ENCODE assay signal across 9 cellular contexts in genomic region chr5:14946813-14947640, GRCh38.
DNase-seq lines count a peak whose midpoint lies in the region; ATAC-seq and TF ChIP-seq lines count a peak whose summit lies in the region.
"Had no signal": no experiment of that assay in that cellular context is flagged by ENCODE, and none has a peak within 500 bp of the region (broad histone marks: within the 10 kb centered on the region; RNA-seq: fewer than 3 reads in every experiment).

No MANE protein-coding gene starts in this region.

- H3K4me1 Mint-ChIP-seq in Caco-2 (ENCODE audit: low read depth, unreplicated experiment): no peaks in the 10 kb centered on the region
- H3K4me1 Mint-ChIP-seq in nephron progenitor cell: no peaks in the 10 kb centered on the region

- H3K36me3 ChIP-seq in Caco-2 (ENCODE audit: control insufficient read depth, insufficient read depth, low read length): no peaks in the 10 kb centered on the region

- TF ChIP-seq CTCF in Caco-2 (IDR thresholded peaks at IDR 0.05; ENCODE audit: insufficient read depth in 1 of 2, low read depth in 1 of 2, low read length in 1 of 2, severe bottlenecking in 1 of 2, unreplicated experiment in 1 of 2) (peak; percentile 48 to 63), choroid plexus epithelial cell (conservative IDR thresholded peaks at IDR 0.05; ENCODE audit: low read depth, low read length) (peak; percentile 46), nephron progenitor cell (IDR thresholded peaks at IDR 0.05) (peak; percentile 32)

- H3K36me3 Mint-ChIP-seq in Caco-2 (ENCODE audit: insufficient read depth, unreplicated experiment) (no peaks in the 10 kb centered on the region), nephron progenitor cell (ENCODE audit: low read depth) (no peaks in the 10 kb centered on the region)

- H3K27me3 ChIP-seq in Caco-2 (replicated peaks; ENCODE audit: control insufficient read depth, insufficient read depth, low read length): no peaks in the 10 kb centered on the region

- H3K4me3 Mint-ChIP-seq in Caco-2 (ENCODE audit: unreplicated experiment) (no peak overlapping the region), nephron progenitor cell (no peak overlapping the region)
- H3K4me3 Mint-ChIP-seq: T-helper 1 cell treated with Interleukin-12 subunit alpha and Interleukin-12 subunit beta and Interleukin-4 antibody, amounts not matched to agents 30 μg/mL and 1 μg/mL, for 36 hours had no signal

- CTCF ChIA-PET in Caco-2 (lab: Charles Lee): no interaction called here

- H3K27ac Mint-ChIP-seq in Caco-2 (ENCODE audit: unreplicated experiment) (no peak overlapping the region), nephron progenitor cell (no peak overlapping the region)
- H3K27ac Mint-ChIP-seq: T-helper 1 cell treated with Interleukin-12 subunit alpha and Interleukin-12 subunit beta and Interleukin-4 antibody, amounts not matched to agents 30 μg/mL and 1 μg/mL, for 36 hours had no signal

- no peak overlapping the region for H3K4me3 ChIP-seq in Caco-2 (ENCODE audit: low read depth, low read length)
- H3K4me3 ChIP-seq in choroid plexus epithelial cell (ENCODE audit: low read depth, low read length): no peak overlapping the region

- intact Hi-C loops in Caco-2 (cut with micrococcal nuclease; ENCODE audit: unreplicated experiment): loop anchor here (1.0 to 5.0 kb wide), 3 partner anchors 56 to 220 kb away; no protein-coding TSS in a partner anchor

- DNase-seq in Caco-2: peak in 1 of 2 experiments; percentile 43
- DNase-seq in RPMI7951 (ENCODE audit: low read depth): peak; percentile 50
- peak; percentile 42 for DNase-seq in choroid plexus epithelial cell (ENCODE audit: low read depth)
- DNase-seq in nephron progenitor cell: no peak
- no peak for DNase-seq in cerebellar nuclear complex (lab: John Stamatoyannopoulos, UW)

- no peaks in the 10 kb centered on the region for H3K9me3 ChIP-seq in Caco-2

- no TSS peak for BruUV-seq in Caco-2 (replicated peaks; lab: Mats Ljungman, UMichigan)

- ATAC-seq in GM18861 (IDR thresholded peaks at IDR 0.05; ENCODE audit: unreplicated experiment) (peak; percentile 85), HG03432 (IDR thresholded peaks at IDR 0.05; ENCODE audit: unreplicated experiment) (peak; percentile 87), GM19455 (IDR thresholded peaks at IDR 0.05; ENCODE audit: unreplicated experiment) (no peak)

- no peaks in the 10 kb centered on the region for H3K4me1 ChIP-seq in Caco-2

- no peaks in the 10 kb centered on the region for H3K9me3 Mint-ChIP-seq in Caco-2 (ENCODE audit: unreplicated experiment)
- no peaks in the 10 kb centered on the region for H3K9me3 Mint-ChIP-seq in nephron progenitor cell
- H3K9me3 Mint-ChIP-seq: T-helper 1 cell treated with Interleukin-12 subunit alpha and Interleukin-12 subunit beta and Interleukin-4 antibody, amounts not matched to agents 30 μg/mL and 1 μg/mL, for 36 hours had no signal

- H3K27me3 Mint-ChIP-seq in Caco-2 (ENCODE audit: insufficient read depth, unreplicated experiment) (no peaks in the 10 kb centered on the region), nephron progenitor cell (ENCODE audit: low read depth, poor library complexity) (peaks cover 9% of the 10 kb centered on the region)

- POLR2A ChIA-PET in Caco-2 (lab: Charles Lee): no interaction called here

Comparison
In these comparisons a context has a peak if more than half of its experiments do, and no peak if none do; other contexts are left out.
1. DNase-seq: peak in RPMI7951 (single experiment) and choroid plexus epithelial cell (single experiment); none in nephron progenitor cell (single experiment) and cerebellar nuclear complex (0 of 2).
2. Peak in every context shown above with its lines, with median percentiles within 50 percentile points of each other: CTCF ChIP-seq.